Comparison of ENCODE assay signal across 2 cellular contexts in genomic region chr20:31570021-31570463, GRCh38.
TF ChIP-seq lines count a peak whose summit lies in the region.

No MANE protein-coding gene starts in this region.

TF ChIP-seq in SK-N-SH, 30 proteins besides CTCF, POLR2A, EP300 and RAD21 (continued from another document):
- no peak for TF ChIP-seq USF1 (IDR thresholded peaks at IDR 0.05; ENCODE audit: borderline replicate concordance, low read depth)

TF ChIP-seq in SK-N-SH treated with all-trans-retinoic acid at 6 μM for 48 hours, 23 proteins besides CTCF, POLR2A, EP300 and RAD21 (continued from another document):
- TF ChIP-seq ZC3H10 (CRISPR knock-in tag; IDR thresholded peaks at IDR 0.05) (no peak), SNAI2 (CRISPR knock-in tag; IDR thresholded peaks at IDR 0.05) (no peak), PPARA (CRISPR knock-in tag; IDR thresholded peaks at IDR 0.05; ENCODE audit: borderline replicate concordance) (no peak), RARB (CRISPR knock-in tag; IDR thresholded peaks at IDR 0.05) (no peak), CREB5 (CRISPR knock-in tag; IDR thresholded peaks at IDR 0.05; ENCODE audit: low read depth) (no peak), PATZ1 (CRISPR knock-in tag; IDR thresholded peaks at IDR 0.05; ENCODE audit: borderline replicate concordance) (no peak), CSDC2 (CRISPR knock-in tag; IDR thresholded peaks at IDR 0.05) (no peak), ZNF8 (CRISPR knock-in tag; IDR thresholded peaks at IDR 0.05) (no peak), ZNF70 (CRISPR knock-in tag; IDR thresholded peaks at IDR 0.05) (no peak), ZNF565 (CRISPR knock-in tag; conservative IDR thresholded peaks at IDR 0.05; ENCODE audit: low read depth) (no peak), ZFP30 (CRISPR knock-in tag; IDR thresholded peaks at IDR 0.05) (no peak), ARNTL (CRISPR knock-in tag; IDR thresholded peaks at IDR 0.05; ENCODE audit: borderline replicate concordance, low read depth) (no peak), CSRNP3 (CRISPR knock-in tag; IDR thresholded peaks at IDR 0.05) (no peak), ESRRG (CRISPR knock-in tag; IDR thresholded peaks at IDR 0.05) (no peak), OSR1 (CRISPR knock-in tag; IDR thresholded peaks at IDR 0.05) (no peak)
TF ChIP-seq in SK-N-SH treated with all-trans-retinoic acid at 6 μM for 48 hours: peak in this region for 0.
